24 cellular contexts compared by ENCODE assay signal in genomic region chr12:83985068-83985467, GRCh38.
DNase-seq lines count a peak whose midpoint lies in the region; ATAC-seq, FAIRE-seq and TF ChIP-seq lines count a peak whose summit lies in the region.
"Had no signal": no experiment of that assay in that cellular context is flagged by ENCODE, and none has a peak within 500 bp of the region (broad histone marks: within the 10 kb centered on the region; RNA-seq: fewer than 3 reads in every experiment).

No MANE protein-coding gene starts in this region.

- WGBS in A549 (ENCODE audit: missing lambda C conversion rate): 49% methylated on average over 2 of the region's 2 CpGs

- CTCF ChIA-PET in A549 (lab: Yijun Ruan, JAX): no interaction called here
- CTCF ChIA-PET in PC-3 (lab: Charles Lee): no interaction called here

- no peaks in the 10 kb centered on the region for H3K79me2 ChIP-seq in PC-3 (ENCODE audit: low read length)

- POLR2A ChIA-PET in A549 (lab: Yijun Ruan, JAX) (no interaction called here), PC-3 (lab: Charles Lee; ENCODE audit: unreplicated experiment) (no interaction called here)

- H3K4me1 ChIP-seq in A549: peaks cover 2% of the 10 kb centered on the region; the same call in 1 of the 3 replicates
- H3K4me1 ChIP-seq in PC-3 (ENCODE audit: insufficient read depth, low read length): peaks cover 20% of the 10 kb centered on the region
- H3K4me1 ChIP-seq: Caco-2, HAP-1 had no signal

- TF ChIP-seq RAD21 in A549 (conservative IDR thresholded peaks at IDR 0.05 in 1 of 2, IDR thresholded peaks at IDR 0.05 in 1 of 2): no peak

- no peaks in the 10 kb centered on the region for H3K27me3 ChIP-seq in PC-3 (ENCODE audit: low read length)

- in situ Hi-C loops in KBM-7 (cut with MboI; ENCODE audit: low pct_unique_long_range_greater_than_20kb, low sequenced_read_pairs): no loop called here

- H3K4me2 ChIP-seq in A549: no peak overlapping the region
- no peak overlapping the region for H3K4me2 ChIP-seq in PC-3 (ENCODE audit: low read length)

- H3K4me3 ChIP-seq in A549 (no peak overlapping the region), PC-3 (ENCODE audit: low read length) (no peak overlapping the region)
- H3K4me3 ChIP-seq: HAP-1, K562 had no signal

- no peak for ATAC-seq in A549
- no peak; the same call in 1 of the 2 replicates for ATAC-seq in PC-3
- no peak for ATAC-seq in GM19395 (IDR thresholded peaks at IDR 0.05; ENCODE audit: unreplicated experiment)
- ATAC-seq: CD8-positive, alpha-beta T cell; K562 had no signal

- DNase-seq in A549 (ENCODE audit: low read depth in 1 of 2, low spot score in 1 of 2) (no peak), DMS 273 (lab: John Stamatoyannopoulos, UW; ENCODE audit: unreplicated experiment) (peak; percentile 7), NCI-H2171 (lab: John Stamatoyannopoulos, UW) (peak; percentile 3), PC-3 (peak; percentile 39), KBM-7 (no peak), iPS-NIHi7 (ENCODE audit: extremely low spot score) (no peak)
- no peak for DNase-seq in activated CD8-positive, alpha-beta memory T cell treated with anti-CD3 and anti-CD28 coated beads, Interleukin-2, amount 50 U/mL, for 48 hours
- DNase-seq: Caco-2; CD8-positive, alpha-beta T cell; GOT3; HFFc6; MM.1S; NCI-H1436 treated with DMSO at 0.1 percent for 48 hours; NCI-H2029; NCI-H345; NCI-H524; T-helper 2 cell had no signal

- TF ChIP-seq POLR2A in A549 (IDR thresholded peaks at IDR 0.05; ENCODE audit: low read length): no peak

- H3K36me3 ChIP-seq in PC-3 (ENCODE audit: low read depth, low read length): no peaks in the 10 kb centered on the region
- H3K36me3 ChIP-seq: HAP-1 had no signal

- intact Hi-C loops in PC-3 (cut with micrococcal nuclease): loop anchor here (10.0 kb wide), 2 partner anchors 120 to 410 kb away; no protein-coding TSS in a partner anchor

- no TSS peak for BruUV-seq in PC-3 (replicated peaks; lab: Mats Ljungman, UMichigan)

- no peak for FAIRE-seq in A549 (lab: Jason Lieb, UNC)
- FAIRE-seq: G401.6, HTR-8/SVneo, K562, RCC 7860 had no signal

- no peaks in the 10 kb centered on the region for H3K9me2 ChIP-seq in PC-3 (replicated peaks; ENCODE audit: low read length)

- H3K27ac ChIP-seq in A549 (no peak overlapping the region), PC-3 (ENCODE audit: low read length) (no peak overlapping the region)
- H3K27ac ChIP-seq: C4-2B had no signal

- no peak for TF ChIP-seq EP300 in A549 (IDR thresholded peaks at IDR 0.05)

- no peak overlapping the region for H3K9ac ChIP-seq in PC-3 (ENCODE audit: low read length)

- no peaks in the 10 kb centered on the region for H4K20me1 ChIP-seq in PC-3 (ENCODE audit: low read length)

- H3K9me3 ChIP-seq in A549 (no peaks in the 10 kb centered on the region), PC-3 (ENCODE audit: low read length) (no peaks in the 10 kb centered on the region)
- H3K9me3 ChIP-seq: Caco-2, HAP-1 had no signal

- H3F3A ChIP-seq in PC-3 (ENCODE audit: low read length, unreplicated experiment): no peaks in the 10 kb centered on the region

- H2AFZ ChIP-seq in PC-3 (ENCODE audit: low read length): no peak overlapping the region

- TF ChIP-seq CTCF in A549 (IDR thresholded peaks at IDR 0.05): no peak
- no peak for TF ChIP-seq CTCF in PC-3 (conservative IDR thresholded peaks at IDR 0.05; ENCODE audit: low read depth, low read length)

TF ChIP-seq in A549, 52 proteins besides CTCF, POLR2A, EP300 and RAD21:
- TF ChIP-seq GATA3 (IDR thresholded peaks at IDR 0.05; ENCODE audit: borderline replicate concordance) (peak; percentile 37; the same call in 1 of the 2 replicates), KDM5A (IDR thresholded peaks at IDR 0.05) (no peak)

Comparison
In these comparisons a context has a peak if more than half of its experiments do, and no peak if none do; other contexts are left out.
1. DNase-seq: peak in DMS 273 (single experiment), NCI-H2171 (single experiment) and PC-3 (single experiment); none in A549 (0 of 2), KBM-7 (single experiment), iPS-NIHi7 (single experiment) and activated CD8-positive, alpha-beta memory T cell treated with anti-CD3 and anti-CD28 coated beads, Interleukin-2, amount 50 U/mL, for 48 hours (single experiment).